ENCODE assay signal across 26 cellular contexts in the genomic region with DNA sequence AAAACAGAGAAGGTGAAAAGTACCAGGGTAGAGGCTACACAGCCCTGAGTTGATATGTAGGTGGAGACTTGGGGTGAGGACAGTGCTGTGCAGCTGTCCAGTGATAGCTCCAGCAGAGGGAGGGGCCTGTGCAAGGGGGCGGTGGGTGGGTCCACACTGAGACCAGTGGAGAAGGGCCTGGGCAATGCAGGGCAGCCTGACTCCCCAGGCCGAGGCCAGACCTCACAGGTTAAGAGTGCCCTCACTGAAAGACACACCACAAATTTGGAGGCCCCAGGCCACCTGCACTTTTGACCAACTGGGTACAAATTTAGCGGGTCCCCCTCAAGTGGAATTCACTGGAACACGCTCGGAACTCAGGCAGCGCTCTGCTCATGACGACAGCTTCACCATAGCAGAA.
"Had no signal": no experiment of that assay in that cellular context is flagged by ENCODE, and none has a peak within 500 bp of the region (broad histone marks: within the 10 kb centered on the region; RNA-seq: fewer than 3 reads in every experiment).

No MANE protein-coding gene starts in this region.

- H3K4me3 ChIP-seq: colonic mucosa, esophagus muscularis mucosa, neural progenitor cell, psoas muscle, sigmoid colon, thyroid gland had no signal

- ATAC-seq: left lobe of liver; naive thymus-derived CD4-positive, alpha-beta T cell; psoas muscle; right cardiac atrium; stimulated activated naive CD8-positive, alpha-beta T cell treated with anti-CD3 and anti-CD28 coated beads, Interleukin-15, amount 100 ng/mL, for 72 hours had no signal

- H3K27ac Mint-ChIP-seq: immature natural killer cell; naive thymus-derived CD4-positive, alpha-beta T cell; nephron; neural progenitor cell; stimulated activated naive CD8-positive, alpha-beta T cell treated with anti-CD3 and anti-CD28 coated beads, Interleukin-15, amount 100 ng/mL, for 72 hours had no signal

- H3K27ac ChIP-seq: colonic mucosa, esophagus muscularis mucosa, neural progenitor cell, parathyroid adenoma, psoas muscle, sigmoid colon, thyroid gland had no signal

- FAIRE-seq: endothelial cell of umbilical vein, keratinocyte had no signal

- H3K27me3 ChIP-seq: thyroid gland had no signal

- H3K9ac ChIP-seq: neural progenitor cell, parathyroid adenoma had no signal

- DNase-seq: colonic mucosa; dermis blood vessel endothelial cell; effector memory CD4-positive, alpha-beta T cell; foreskin melanocyte; glutamatergic neuron; hypothalamus; immature natural killer cell; mesenchymal stem cell; midbrain; naive thymus-derived CD4-positive, alpha-beta T cell; psoas muscle; right cardiac atrium; sigmoid colon; stimulated activated CD8-positive, alpha-beta memory T cell treated with anti-CD3 and anti-CD28 coated beads, Interleukin-4, amount 100 ng/mL, for 48 hours; stimulated activated naive CD4-positive, alpha-beta T cell; stimulated activated naive CD8-positive, alpha-beta T cell treated with anti-CD3 and anti-CD28 coated beads, Interleukin-15, amount 100 ng/mL, for 72 hours; thyroid gland; trophoblast cell had no signal

- H3K9me3 ChIP-seq: colonic mucosa, esophagus muscularis mucosa, psoas muscle, sigmoid colon, thyroid gland had no signal

- H3K4me1 ChIP-seq: colonic mucosa, esophagus muscularis mucosa, neural progenitor cell, parathyroid adenoma, psoas muscle, sigmoid colon, thyroid gland had no signal

- H3K9me3 Mint-ChIP-seq: central memory CD8-positive, alpha-beta T cell; immature natural killer cell; nephron; stimulated activated naive CD8-positive, alpha-beta T cell treated with anti-CD3 and anti-CD28 coated beads, Interleukin-15, amount 100 ng/mL, for 72 hours had no signal

- H3K4me3 Mint-ChIP-seq: central memory CD8-positive, alpha-beta T cell; immature natural killer cell; nephron; neural progenitor cell; stimulated activated naive CD8-positive, alpha-beta T cell treated with anti-CD3 and anti-CD28 coated beads, Interleukin-15, amount 100 ng/mL, for 72 hours had no signal

- H3K36me3 Mint-ChIP-seq: immature natural killer cell, neural progenitor cell had no signal

- H3K36me3 ChIP-seq: colonic mucosa, esophagus muscularis mucosa, neural progenitor cell, sigmoid colon, thyroid gland had no signal

- H3K4me1 Mint-ChIP-seq: central memory CD8-positive, alpha-beta T cell; immature natural killer cell; nephron; neural progenitor cell; stimulated activated naive CD8-positive, alpha-beta T cell treated with anti-CD3 and anti-CD28 coated beads, Interleukin-15, amount 100 ng/mL, for 72 hours had no signal
